8 cellular contexts compared by ENCODE assay signal in the genomic region with DNA sequence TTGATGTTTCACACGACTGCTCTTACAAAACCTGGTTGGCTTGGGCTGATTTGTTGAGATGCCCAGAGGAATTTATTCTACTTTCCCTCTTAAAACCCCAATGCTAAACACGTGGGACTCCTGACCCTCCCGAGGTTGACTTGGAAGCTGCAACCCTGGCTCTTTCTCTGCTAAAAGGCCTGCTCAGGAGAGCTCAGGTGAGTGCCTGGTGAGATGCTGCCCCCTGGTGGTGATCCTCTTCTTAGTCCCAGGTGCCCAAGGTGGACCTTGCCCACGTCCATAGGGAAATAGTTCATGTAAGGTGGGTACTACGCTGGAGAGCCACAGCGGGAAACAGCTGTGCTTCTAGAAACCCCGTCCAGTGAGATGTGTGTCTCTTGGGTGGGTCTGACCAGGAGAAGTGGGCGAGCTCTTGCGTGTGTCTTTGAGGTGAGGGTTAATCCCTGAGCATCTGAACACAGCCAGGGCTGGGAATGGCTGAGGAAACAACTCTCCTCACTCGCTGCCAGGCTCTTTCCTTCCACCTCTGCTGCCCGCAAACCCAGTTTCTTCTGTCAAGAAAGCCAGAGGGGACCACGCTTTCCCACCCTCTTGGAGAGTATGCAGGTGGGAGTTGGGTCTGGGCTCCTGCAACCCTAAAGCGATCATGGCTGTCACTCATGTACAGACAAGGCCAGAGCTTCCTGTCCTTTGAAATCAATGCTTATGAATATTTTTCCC. TPM values are rescaled to one million over a fixed set of nuclear protein-coding genes. Genes with fewer than 3 reads are reported as not detected.
DNase-seq lines count a peak whose midpoint lies in the region; ATAC-seq and TF ChIP-seq lines count a peak whose summit lies in the region.

No MANE protein-coding gene starts in this region.

- BruUV-seq in HCT116 (replicated peaks; lab: Mats Ljungman, UMichigan) = no TSS peak

- no peaks in the 10 kb centered on the region for H3K27me3 Mint-ChIP-seq in activated CD8-positive, alpha-beta T cell treated with anti-CD3 and anti-CD28 coated beads, Interleukin-2, amount 10 ng/mL, durations not matched to agents 7 days and 5 days (ENCODE audit: low read depth)
- H3K27me3 Mint-ChIP-seq in nephron progenitor cell (ENCODE audit: low read depth, poor library complexity) = peaks cover 17% of the 10 kb centered on the region

- no peak overlapping the region for H3K27ac ChIP-seq in HCT116 (ENCODE audit: low read depth, low read length)
- no peak overlapping the region for H3K27ac ChIP-seq in tibial nerve

- CTCF ChIA-PET in HCT116 (lab: Charles Lee) = interaction anchor here (0.6 to 3.2 kb wide), 14 partner anchors 9 to 222 kb away, joined by 3 to 21 read pairs (median 5); no protein-coding TSS in a partner anchor
- CTCF ChIA-PET in activated CD8-positive, alpha-beta T cell treated with anti-CD3 and anti-CD28 coated beads, Interleukin-2, amount 10 ng/mL, durations not matched to agents 7 days and 5 days (lab: Charles Lee) = interaction anchor here (0.7 to 1.6 kb wide), 7 partner anchors 8 to 36 kb away, joined by 3 to 4 read pairs (median 3); no protein-coding TSS in a partner anchor

- WGBS in tibial nerve, 2 donors = 51 to 58% methylated on average over 13 of the region's 13 CpGs

- no peak overlapping the region for H3K9ac ChIP-seq in HCT116 (ENCODE audit: low read length)

- H3K79me2 ChIP-seq in HCT116 (ENCODE audit: insufficient read depth, low read length) = no peaks in the 10 kb centered on the region

- no peaks in the 10 kb centered on the region for H4K20me1 ChIP-seq in HCT116 (ENCODE audit: insufficient read depth)

- no peaks in the 10 kb centered on the region for H3K36me3 Mint-ChIP-seq in activated CD8-positive, alpha-beta T cell treated with anti-CD3 and anti-CD28 coated beads, Interleukin-2, amount 10 ng/mL, durations not matched to agents 7 days and 5 days (ENCODE audit: low read depth)
- no peaks in the 10 kb centered on the region for H3K36me3 Mint-ChIP-seq in nephron progenitor cell (ENCODE audit: low read depth)

- DNase-seq in DMS53 (lab: John Stamatoyannopoulos, UW) = peak; percentile 57
- peak; percentile 71 for DNase-seq in HCT116 (ENCODE audit: low read depth, low spot score)
- DNase-seq in NCI-H2196 (lab: John Stamatoyannopoulos, UW; ENCODE audit: unreplicated experiment) = peak; percentile 75
- peak; percentile 66 for DNase-seq in activated CD8-positive, alpha-beta T cell treated with anti-CD3 and anti-CD28 coated beads, Interleukin-2, amount 10 ng/mL, durations not matched to agents 7 days and 5 days
- DNase-seq in fibroblast of peridontal ligament (ENCODE audit: extremely low read depth) = peak; percentile 36
- peak; percentile 85 for DNase-seq in nephron progenitor cell
- DNase-seq in tibial nerve (ENCODE audit: low spot score in 2 of 2) = peak; percentile 35 to 44

- RAD21 ChIA-PET in HCT116 (lab: Charles Lee; ENCODE audit: low non-redundant PET in 1 of 2, low total read pairs in 2 of 2, uncharacterized antibody in 2 of 2, unreplicated experiment in 2 of 2) = interaction anchor here in 1 of 2 experiments (0.8 kb wide), 1 partner anchor 219 kb away, joined by 3 read pairs; no protein-coding TSS in a partner anchor

- H3K4me2 ChIP-seq in HCT116 (ENCODE audit: low read length) = no peak overlapping the region

- intact Hi-C loops in HCT116 (cut with micrococcal nuclease) = loop anchor here (1.0 to 2.0 kb wide), 4 partner anchors 19 to 223 kb away; no protein-coding TSS in a partner anchor

- no peaks in the 10 kb centered on the region for H3K9me2 ChIP-seq in HCT116 (ENCODE audit: insufficient read depth)

- H3K27ac Mint-ChIP-seq in activated CD8-positive, alpha-beta T cell treated with anti-CD3 and anti-CD28 coated beads, Interleukin-2, amount 10 ng/mL, durations not matched to agents 7 days and 5 days = no peak overlapping the region
- peak overlapping the region; percentile 38 for H3K27ac Mint-ChIP-seq in nephron progenitor cell

- H3K9me3 ChIP-seq in HCT116 (ENCODE audit: control insufficient read depth in 1 of 2, insufficient read depth in 1 of 2, low read depth in 1 of 2, low read length in 2 of 2) (no peaks in the 10 kb centered on the region), tibial nerve (no peaks in the 10 kb centered on the region)

- peak; percentile 90 for TF ChIP-seq RAD21 in HCT116 (IDR thresholded peaks at IDR 0.05; ENCODE audit: low read depth)

- H3K36me3 ChIP-seq in HCT116 (ENCODE audit: control insufficient read depth in 1 of 2, insufficient read depth in 2 of 2, low read length in 2 of 2) (no peaks in the 10 kb centered on the region), tibial nerve (no peaks in the 10 kb centered on the region)

- H3K4me1 Mint-ChIP-seq in activated CD8-positive, alpha-beta T cell treated with anti-CD3 and anti-CD28 coated beads, Interleukin-2, amount 10 ng/mL, durations not matched to agents 7 days and 5 days (ENCODE audit: low read depth) = no peaks in the 10 kb centered on the region
- H3K4me1 Mint-ChIP-seq in nephron progenitor cell = peaks cover 27% of the 10 kb centered on the region

- peak; percentile 99 for ATAC-seq in HCT116
- peak; percentile 68 for ATAC-seq in activated CD8-positive, alpha-beta T cell treated with anti-CD3 and anti-CD28 coated beads, Interleukin-2, amount 10 ng/mL, durations not matched to agents 7 days and 5 days
- no peak for ATAC-seq in GM19035 (IDR thresholded peaks at IDR 0.05; ENCODE audit: unreplicated experiment)

- H3K9me3 Mint-ChIP-seq in activated CD8-positive, alpha-beta T cell treated with anti-CD3 and anti-CD28 coated beads, Interleukin-2, amount 10 ng/mL, durations not matched to agents 7 days and 5 days (ENCODE audit: insufficient read depth) = no peaks in the 10 kb centered on the region
- H3K9me3 Mint-ChIP-seq in nephron progenitor cell = peaks cover 5% of the 10 kb centered on the region

- H3K27me3 ChIP-seq in HCT116 (ENCODE audit: insufficient read depth, low read length) (0 out of 2 replicates have a peak, but pooled peaks cover 6% of the 10 kb centered on the region), tibial nerve (no peaks in the 10 kb centered on the region)

- H3K4me3 ChIP-seq in HCT116 (replicated peaks in 1 of 2; ENCODE audit: low read depth in 1 of 2, low read length in 2 of 2) (no peak overlapping the region), tibial nerve (no peak overlapping the region)

- H3K4me1 ChIP-seq in HCT116 (ENCODE audit: control insufficient read depth in 1 of 2, insufficient read depth in 2 of 2, low read length in 2 of 2) (no peaks in the 10 kb centered on the region), tibial nerve (no peaks in the 10 kb centered on the region)

- TF ChIP-seq POLR2A in HCT116 (IDR thresholded peaks at IDR 0.05; ENCODE audit: borderline replicate concordance, extremely low read depth, insufficient read depth, insufficient read length) (no peak), tibial nerve (IDR thresholded peaks at IDR 0.05) (no peak)

- TF ChIP-seq CTCF in HCT116 (IDR thresholded peaks at IDR 0.05 in 2 of 3, conservative IDR thresholded peaks at IDR 0.05 in 1 of 3; ENCODE audit: borderline replicate concordance in 1 of 3, insufficient read depth in 1 of 3, low read depth in 2 of 3, low read length in 2 of 3) = peak; percentile 87 to 92 (median 89)
- peak; percentile 78 for TF ChIP-seq CTCF in nephron progenitor cell (IDR thresholded peaks at IDR 0.05)
- TF ChIP-seq CTCF in tibial nerve (IDR thresholded peaks at IDR 0.05) = peak; percentile 44 to 63 (median 55)

- POLR2A ChIA-PET in HCT116 (lab: Charles Lee) = no interaction called here
- POLR2A ChIA-PET in activated CD8-positive, alpha-beta T cell treated with anti-CD3 and anti-CD28 coated beads, Interleukin-2, amount 10 ng/mL, durations not matched to agents 7 days and 5 days (lab: Charles Lee) = no interaction called here

- no peak for TF ChIP-seq EP300 in tibial nerve (IDR thresholded peaks at IDR 0.05)

- no peak overlapping the region for H2AFZ ChIP-seq in HCT116 (ENCODE audit: low read depth, low read length, poor library complexity, severe bottlenecking)

- no peak overlapping the region for H3K4me3 Mint-ChIP-seq in activated CD8-positive, alpha-beta T cell treated with anti-CD3 and anti-CD28 coated beads, Interleukin-2, amount 10 ng/mL, durations not matched to agents 7 days and 5 days
- no peak overlapping the region for H3K4me3 Mint-ChIP-seq in nephron progenitor cell

TF ChIP-seq in HCT116, 20 proteins besides CTCF, POLR2A, EP300 and RAD21:
- no peak for TF ChIP-seq CEBPB (IDR thresholded peaks at IDR 0.05; ENCODE audit: low read depth)

RNA-seq across cellular contexts. Expression of a gene that starts 25.5 kb away (rescaled TPM):
- total RNA-seq in HCT116 (2021; ENCODE audit: unreplicated experiment) = 10.7 TPM
- 5.1 and 6.4 TPM in 2 replicates for polyA plus RNA-seq in HCT116 (2012)
- total RNA-seq in activated CD8-positive, alpha-beta T cell treated with anti-CD3 and anti-CD28 coated beads, Interleukin-2, amount 10 ng/mL, durations not matched to agents 7 days and 5 days = under 1 TPM; 0.26 to 0.92 TPM
- total RNA-seq in tibial nerve = 10 to 100 TPM; 40.4 to 72.6 (median 52.4) TPM
